ENCODE assay signal across 8 cellular contexts in the genomic region with DNA sequence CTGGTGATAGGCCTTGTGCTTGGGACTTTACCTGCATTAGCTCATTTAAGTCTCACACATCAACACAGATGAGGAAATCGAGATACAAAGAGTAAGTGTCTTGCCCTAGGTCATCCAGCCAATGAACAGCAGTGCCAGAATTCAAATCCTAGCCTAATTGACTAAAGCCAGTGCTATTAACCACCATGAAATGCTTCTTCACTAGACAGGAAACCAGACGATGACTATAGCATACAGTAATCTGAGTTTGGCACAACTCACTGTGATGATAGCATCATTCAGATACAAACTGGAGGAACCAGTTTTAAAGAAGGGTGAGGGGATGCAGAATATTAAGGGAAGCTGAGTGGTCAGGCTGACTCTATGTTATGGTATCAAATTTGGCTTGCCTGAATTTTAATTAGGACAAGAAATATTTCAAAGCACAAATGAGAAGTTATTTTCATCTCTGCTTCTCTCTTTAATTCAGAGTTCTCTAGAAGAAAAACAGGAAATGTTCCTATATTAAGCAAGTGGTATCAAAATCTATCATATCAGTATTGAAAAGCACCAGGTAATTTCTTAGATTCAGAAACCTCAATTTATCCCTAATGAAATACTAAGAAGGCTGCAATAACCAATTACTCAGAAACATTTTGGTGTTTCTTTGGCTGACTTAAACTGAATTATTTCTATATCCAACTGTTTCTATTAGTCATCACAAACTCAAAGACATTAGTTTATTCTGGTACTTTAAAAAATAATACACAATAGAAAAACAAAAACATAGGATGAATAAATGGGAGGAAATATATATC.
DNase-seq lines count a peak whose midpoint lies in the region; ATAC-seq and TF ChIP-seq lines count a peak whose summit lies in the region.

No MANE protein-coding gene starts in this region.

- no peak for TF ChIP-seq POLR2A in erythroblast (IDR thresholded peaks at IDR 0.05; ENCODE audit: low read length)

- peak overlapping the region; percentile 89 for H3K27ac Mint-ChIP-seq in activated T-cell treated with anti-CD3 and anti-CD28 coated beads, Interleukin-2, amount 50 U/mL, for 72 hours

- no peaks in the 10 kb centered on the region for H3K36me3 ChIP-seq in kidney epithelial cell (ENCODE audit: control insufficient read depth, insufficient read depth, low read length)

- DNase-seq in activated T-cell treated with anti-CD3 and anti-CD28 coated beads for 24 hours (ENCODE audit: low read depth), result peak; percentile 7
- no peak for DNase-seq in activated T-cell treated with anti-CD3 and anti-CD28 coated beads, Interleukin-2, amount 50 U/mL, for 1 hour
- DNase-seq in HS-5 (ENCODE audit: low read depth), result peak; percentile 86
- DNase-seq in activated T-cell treated with anti-CD3 and anti-CD28 coated beads, Interleukin-2, amount 50 U/mL, for 72 hours, result peak; percentile 4 to 24
- DNase-seq in kidney epithelial cell (ENCODE audit: low read depth), result peak; percentile 82
- DNase-seq in erythroblast (lab: John Stamatoyannopoulos, UW), result no peak
- DNase-seq in mucosa of gallbladder (ENCODE audit: low spot score), result no peak

- no peaks in the 10 kb centered on the region for H3K27me3 Mint-ChIP-seq in activated T-cell treated with anti-CD3 and anti-CD28 coated beads, Interleukin-2, amount 50 U/mL, for 72 hours (ENCODE audit: low read depth)

- no peak overlapping the region for H3K4me3 ChIP-seq in kidney epithelial cell (ENCODE audit: low read depth, low read length)

- no peaks in the 10 kb centered on the region for H3K36me3 Mint-ChIP-seq in activated T-cell treated with anti-CD3 and anti-CD28 coated beads, Interleukin-2, amount 50 U/mL, for 72 hours (ENCODE audit: insufficient read depth in 2 of 2)

- no peak for TF ChIP-seq CTCF in kidney epithelial cell (IDR thresholded peaks at IDR 0.05; ENCODE audit: insufficient read depth, low read length, poor library complexity, severe bottlenecking)

- ATAC-seq in activated T-cell treated with anti-CD3 and anti-CD28 coated beads, Interleukin-2, amount 50 U/mL, for 72 hours (replicated peaks in 1 of 2), result peak; percentile 71 to 75
- no peak for ATAC-seq in HG03045 (IDR thresholded peaks at IDR 0.05; ENCODE audit: unreplicated experiment)

- H3K4me1 Mint-ChIP-seq in activated T-cell treated with anti-CD3 and anti-CD28 coated beads, Interleukin-2, amount 50 U/mL, for 72 hours (ENCODE audit: low read depth), result peaks cover 56% of the 10 kb centered on the region

- H3K27me3 ChIP-seq in kidney epithelial cell (ENCODE audit: control insufficient read depth, insufficient read depth, low read length), result no peaks in the 10 kb centered on the region

- no peaks in the 10 kb centered on the region for H3K9me3 Mint-ChIP-seq in activated T-cell treated with anti-CD3 and anti-CD28 coated beads, Interleukin-2, amount 50 U/mL, for 72 hours

- H3K4me3 Mint-ChIP-seq in activated T-cell treated with anti-CD3 and anti-CD28 coated beads, Interleukin-2, amount 50 U/mL, for 72 hours, result peak overlapping the region; percentile 56 to 73

Comparison
In these comparisons a context has a peak if more than half of its experiments do, and no peak if none do; other contexts are left out.
1. DNase-seq: peak in activated T-cell treated with anti-CD3 and anti-CD28 coated beads for 24 hours (single experiment), HS-5 (single experiment), activated T-cell treated with anti-CD3 and anti-CD28 coated beads, Interleukin-2, amount 50 U/mL, for 72 hours (2 of 2) and kidney epithelial cell (single experiment); none in activated T-cell treated with anti-CD3 and anti-CD28 coated beads, Interleukin-2, amount 50 U/mL, for 1 hour (single experiment), erythroblast (0 of 2) and mucosa of gallbladder (single experiment).